In genomic region chr13:99895428-99895998, GRCh38 we compare ENCODE assay signal across 8 cellular contexts.
A peak's percentile ranks its signal among the peaks of the same experiment; 100 is the strongest.
DNase-seq lines count a peak whose midpoint lies in the region; ATAC-seq, FAIRE-seq and TF ChIP-seq lines count a peak whose summit lies in the region.
"Had no signal": no experiment of that assay in that cellular context is flagged by ENCODE, and none has a peak within 500 bp of the region (broad histone marks: within the 10 kb centered on the region; RNA-seq: fewer than 3 reads in every experiment).

No MANE protein-coding gene starts in this region.

- no peak overlapping the region for H3K27ac Mint-ChIP-seq in activated naive CD8-positive, alpha-beta T cell
- no peak overlapping the region for H3K27ac Mint-ChIP-seq in stimulated activated memory B cell treated with anti-CD40 and anti-IgM and Interleukin-4, amounts not matched to agents 10 μg/mL and 1 μg/mL and 100 μg/mL, for 72 hours

- no peaks in the 10 kb centered on the region for H3K9me3 ChIP-seq in keratinocyte (ENCODE audit: control insufficient read depth, low read depth, low read length)

- no peak overlapping the region for H3K9ac ChIP-seq in keratinocyte (ENCODE audit: control insufficient read depth, extremely low read depth, insufficient read depth, low read length)

- H3K4me3 Mint-ChIP-seq in activated naive CD8-positive, alpha-beta T cell = peak overlapping the region; percentile 80
- peak overlapping the region; percentile 70 for H3K4me3 Mint-ChIP-seq in stimulated activated memory B cell treated with anti-CD40 and anti-IgM and Interleukin-4, amounts not matched to agents 10 μg/mL and 1 μg/mL and 100 μg/mL, for 72 hours

- H3K27me3 ChIP-seq in H7 (ENCODE audit: control insufficient read depth, insufficient read depth, low read length) (peaks cover 19% of the 10 kb centered on the region; the same call in 1 of the 2 replicates), keratinocyte (ENCODE audit: control insufficient read depth, extremely low read depth, insufficient read depth, low read length) (peaks cover 42% of the 10 kb centered on the region)

- peaks cover 6% of the 10 kb centered on the region for H3K4me1 Mint-ChIP-seq in activated naive CD8-positive, alpha-beta T cell (ENCODE audit: low read depth)
- peaks cover 26% of the 10 kb centered on the region for H3K4me1 Mint-ChIP-seq in stimulated activated memory B cell treated with anti-CD40 and anti-IgM and Interleukin-4, amounts not matched to agents 10 μg/mL and 1 μg/mL and 100 μg/mL, for 72 hours

- H4K20me1 ChIP-seq in keratinocyte (ENCODE audit: control insufficient read depth, extremely low read depth, insufficient read depth, low read length) = no peaks in the 10 kb centered on the region

- FAIRE-seq in keratinocyte (lab: Jason Lieb, UNC) = no peak

- H3K4me3 ChIP-seq in H7 (ENCODE audit: insufficient read depth, low read depth, low read length) (peak overlapping the region; percentile 26; the same call in 1 of the 2 replicates), keratinocyte (ENCODE audit: control insufficient read depth in 2 of 3, extremely low read depth in 1 of 3, insufficient read depth in 2 of 3, low read depth in 1 of 3, low read length in 3 of 3) (peak overlapping the region in 1 of 3 experiments; percentile 38)

- H3K4me1 ChIP-seq in keratinocyte (ENCODE audit: control insufficient read depth, extremely low read depth, insufficient read depth, low read length) = no peaks in the 10 kb centered on the region

- no peaks in the 10 kb centered on the region for H3K79me2 ChIP-seq in keratinocyte (ENCODE audit: control insufficient read depth, insufficient read depth, low read length)

- H3K9me3 Mint-ChIP-seq in activated naive CD8-positive, alpha-beta T cell (ENCODE audit: low read depth) = no peaks in the 10 kb centered on the region
- H3K9me3 Mint-ChIP-seq in stimulated activated memory B cell treated with anti-CD40 and anti-IgM and Interleukin-4, amounts not matched to agents 10 μg/mL and 1 μg/mL and 100 μg/mL, for 72 hours = no peaks in the 10 kb centered on the region

- peaks cover 2% of the 10 kb centered on the region for H3K36me3 Mint-ChIP-seq in activated naive CD8-positive, alpha-beta T cell
- no peaks in the 10 kb centered on the region for H3K36me3 Mint-ChIP-seq in stimulated activated memory B cell treated with anti-CD40 and anti-IgM and Interleukin-4, amounts not matched to agents 10 μg/mL and 1 μg/mL and 100 μg/mL, for 72 hours

- dilution Hi-C loops in keratinocyte (cut with MboI; ENCODE audit: extremely low pct_ligation_motif_present, low sequenced_read_pairs) = no loop called here

- no peaks in the 10 kb centered on the region for H3K9me1 ChIP-seq in keratinocyte (ENCODE audit: control insufficient read depth, extremely low read depth, insufficient read depth, low read length)

- ATAC-seq in stimulated activated memory B cell treated with anti-CD40 and anti-IgM and Interleukin-4, amounts not matched to agents 10 μg/mL and 1 μg/mL and 100 μg/mL, for 72 hours = no peak

- H3K36me3 ChIP-seq in H7 (replicated peaks; ENCODE audit: control insufficient read depth, insufficient read depth, low read length) = no peaks in the 10 kb centered on the region
- no peaks in the 10 kb centered on the region for H3K36me3 ChIP-seq in keratinocyte (ENCODE audit: control insufficient read depth in 2 of 2, extremely low read depth in 1 of 2, insufficient read depth in 2 of 2, low read length in 2 of 2)

- peak; percentile 68 for DNase-seq in H7
- DNase-seq in keratinocyte (ENCODE audit: low read depth, low spot score) = no peak
- DNase-seq in SKM-1 treated with dmso at 0.1 percent for 144 hours (lab: John Stamatoyannopoulos, UW; ENCODE audit: unreplicated experiment) = no peak
- no peak for DNase-seq in DMS153 treated with DMSO at 0.1 percent for 48 hours (lab: John Stamatoyannopoulos, UW; ENCODE audit: unreplicated experiment)
- DNase-seq in CD1c-positive myeloid dendritic cell (ENCODE audit: extremely low spot score) = no peak
- DNase-seq: amniotic stem cell had no signal

- no peak for TF ChIP-seq CTCF in keratinocyte (optimal IDR thresholded peaks at IDR 0.05 in 1 of 3, IDR thresholded peaks at IDR 0.05 in 1 of 3, conservative IDR thresholded peaks at IDR 0.05 in 1 of 3; ENCODE audit: extremely low read depth in 1 of 3, insufficient read depth in 2 of 3, low read length in 3 of 3)

- no peak overlapping the region for H2AFZ ChIP-seq in keratinocyte (ENCODE audit: control insufficient read depth, low read length)

- H3K27ac ChIP-seq in keratinocyte (ENCODE audit: control insufficient read depth, insufficient read depth, low read length) = no peak overlapping the region

- peak overlapping the region; percentile 70 for H3K4me2 ChIP-seq in keratinocyte (ENCODE audit: control insufficient read depth, extremely low read depth, insufficient read depth, low read depth, low read length)

- H3K27me3 Mint-ChIP-seq in activated naive CD8-positive, alpha-beta T cell = peaks cover 44% of the 10 kb centered on the region
- H3K27me3 Mint-ChIP-seq in stimulated activated memory B cell treated with anti-CD40 and anti-IgM and Interleukin-4, amounts not matched to agents 10 μg/mL and 1 μg/mL and 100 μg/mL, for 72 hours = peaks cover 61% of the 10 kb centered on the region
